Comparison of ENCODE assay signal across 13 cellular contexts in genomic region chr7:99478464-99479440, GRCh38. TPM values are rescaled to one million over a fixed set of nuclear protein-coding genes. Genes with fewer than 3 reads are reported as not detected.
DNase-seq lines count a peak whose midpoint lies in the region; TF ChIP-seq lines count a peak whose summit lies in the region.
"Had no signal": no experiment of that assay in that cellular context is flagged by ENCODE, and none has a peak within 500 bp of the region (broad histone marks: within the 10 kb centered on the region; RNA-seq: fewer than 3 reads in every experiment).

No MANE protein-coding gene starts in this region.

- no peaks in the 10 kb centered on the region for H3K27me3 Mint-ChIP-seq in osteocyte (ENCODE audit: unreplicated experiment)

- H3K27ac Mint-ChIP-seq in osteocyte (ENCODE audit: unreplicated experiment) = peak overlapping the region; percentile 31

- no peak overlapping the region for H3K4me3 Mint-ChIP-seq in osteocyte (ENCODE audit: unreplicated experiment)

- H3K4me3 ChIP-seq in foreskin fibroblast (ENCODE audit: low read depth in 1 of 2, low read length in 2 of 2) = peak overlapping the region in 1 of 2 donors; percentile 17
- H3K4me3 ChIP-seq: lung, SK-N-MC had no signal

- peak; percentile 23 for DNase-seq in CD1c-positive myeloid dendritic cell (ENCODE audit: extremely low spot score)
- peak; percentile 83 for DNase-seq in MV-4-11 (lab: John Stamatoyannopoulos, UW)
- DNase-seq in foreskin fibroblast = peak; percentile 39 to 69
- no peak for DNase-seq in osteocyte (ENCODE audit: extremely low spot score, unreplicated experiment)
- DNase-seq in KG1 (lab: John Stamatoyannopoulos, UW) = no peak
- no peak for DNase-seq in HPDE6-E6E7 (ENCODE audit: extremely low spot score)
- no peak for DNase-seq in UCSD-AML1 (lab: John Stamatoyannopoulos, UW; ENCODE audit: unreplicated experiment)
- DNase-seq: activated CD4-positive, alpha-beta T cell treated with anti-CD3 and anti-CD28 coated beads, Interleukin-2, amount 50 U/mL, for 1 hour; amniotic stem cell; NCI-H1436; NCI-H748 treated with DMSO at 0.1 percent for 48 hours had no signal

- no peaks in the 10 kb centered on the region for H3K9me3 Mint-ChIP-seq in osteocyte (ENCODE audit: unreplicated experiment)

- H3K36me3 Mint-ChIP-seq in osteocyte (ENCODE audit: unreplicated experiment) = peaks cover 13% of the 10 kb centered on the region

- peaks cover 17% of the 10 kb centered on the region for H3K4me1 Mint-ChIP-seq in osteocyte (ENCODE audit: unreplicated experiment)

- TF ChIP-seq CTCF in foreskin fibroblast (IDR thresholded peaks at IDR 0.05; ENCODE audit: low read depth, low read length) = no peak
- no peak for TF ChIP-seq CTCF in osteocyte (IDR thresholded peaks at IDR 0.05)

RNA-seq across cellular contexts. Expression of gene ZNF789, which starts 6.1 kb away (rescaled TPM):
- total RNA-seq in osteocyte = 6.9 and 8.4 TPM in 2 replicates

RNA-seq across cellular contexts. Expression of gene ATP5MF, which starts 12.8 kb away (rescaled TPM):
- 251 and 253 TPM in 2 replicates for total RNA-seq in osteocyte

RNA-seq across cellular contexts. Expression of gene ZNF394, which starts 21.3 kb away (rescaled TPM):
- total RNA-seq in osteocyte = 23.8 and 24.4 TPM in 2 replicates

RNA-seq across cellular contexts. Expression of gene ZKSCAN5, which starts 25.7 kb away (rescaled TPM):
- total RNA-seq in osteocyte = 11.6 and 12.1 TPM in 2 replicates

RNA-seq across cellular contexts. Expression of gene CPSF4, which starts 40.0 kb away (rescaled TPM):
- total RNA-seq in osteocyte = 32.3 and 37.9 TPM in 2 replicates

Comparison
In these comparisons a context has a peak if more than half of its experiments do, and no peak if none do; other contexts are left out.
1. DNase-seq: peak in CD1c-positive myeloid dendritic cell (single experiment), MV-4-11 (single experiment) and foreskin fibroblast (2 of 2); none in osteocyte (single experiment), KG1 (single experiment), HPDE6-E6E7 (single experiment) and UCSD-AML1 (single experiment).